ENCODE assay signal across 2 cellular contexts in the genomic region with DNA sequence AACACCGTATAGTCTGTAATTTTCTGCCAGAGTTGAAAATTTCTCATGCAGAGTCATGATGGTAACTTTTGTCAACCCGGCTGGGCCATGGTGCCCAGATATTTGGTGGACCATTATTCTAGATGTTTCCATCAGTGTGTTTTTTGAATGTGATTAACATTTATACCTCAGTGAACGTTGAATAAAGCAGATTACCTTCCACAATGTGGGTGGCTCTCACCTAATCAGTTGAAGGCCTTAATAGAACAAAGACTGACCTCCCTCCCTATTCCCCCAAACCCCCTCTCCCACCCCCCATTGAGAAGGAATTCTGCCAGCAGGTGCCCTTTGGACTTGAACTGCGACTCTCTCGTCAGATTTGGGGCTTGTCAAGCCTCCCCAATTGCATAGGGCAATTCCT.
TF ChIP-seq lines count a peak whose summit lies in the region.

No MANE protein-coding gene starts in this region.

TF ChIP-seq in HEK293, 187 proteins besides CTCF, POLR2A, EP300 and RAD21:
- TF ChIP-seq ZNF10 (tag by site-specific recombination; IDR thresholded peaks at IDR 0.05) = peak; percentile 92
- no peak for TF ChIP-seq REPIN1 (tag by site-specific recombination; IDR thresholded peaks at IDR 0.05; ENCODE audit: low read depth)

TF ChIP-seq in K562, 482 proteins besides CTCF, POLR2A, EP300 and RAD21:
- no peak for TF ChIP-seq ZNF175 (CRISPR knock-in tag; IDR thresholded peaks at IDR 0.05; ENCODE audit: low read depth)
- TF ChIP-seq ZNF134 (CRISPR knock-in tag; conservative IDR thresholded peaks at IDR 0.05) = peak; percentile 81
